10 cellular contexts compared by ENCODE assay signal in the genomic region with DNA sequence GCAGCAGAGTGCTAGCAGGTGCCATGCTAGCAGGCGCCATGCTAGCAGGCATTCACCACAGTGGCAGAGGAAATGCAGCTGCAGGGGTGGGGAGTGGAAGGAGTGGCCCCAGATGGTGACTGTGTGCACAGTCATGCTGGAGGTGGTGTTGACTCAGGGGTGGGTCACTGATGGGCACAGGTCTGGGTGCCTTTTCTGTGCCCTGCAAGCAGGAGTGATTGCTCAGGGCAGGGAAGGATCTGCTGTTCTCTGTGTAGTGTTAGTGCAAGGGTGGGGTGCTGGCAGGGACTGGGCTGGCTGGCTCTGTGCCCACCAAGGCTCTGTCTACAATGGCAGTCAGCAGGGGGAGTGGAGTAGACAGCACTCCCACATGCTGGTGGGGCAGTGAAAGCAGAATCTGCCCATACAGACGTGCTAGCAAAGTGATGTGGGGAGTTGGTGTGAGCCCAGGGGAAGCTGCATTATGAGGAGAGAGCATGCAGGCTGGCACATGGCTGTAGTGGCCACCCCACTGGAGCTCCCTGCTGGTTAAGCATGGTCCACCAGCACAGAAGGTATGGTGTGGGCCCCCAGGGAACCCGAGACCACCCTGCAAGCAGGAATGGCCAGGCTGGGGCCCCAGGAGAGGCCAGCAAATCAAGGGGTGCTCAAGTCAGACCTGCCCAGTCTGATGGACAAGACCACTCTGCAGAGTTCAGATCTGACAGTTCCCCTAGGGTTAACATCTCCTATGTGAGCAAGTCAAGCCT. TPM values are rescaled to one million over a fixed set of nuclear protein-coding genes. Genes with fewer than 3 reads are reported as not detected.
A peak's percentile ranks its signal among the peaks of the same experiment; 100 is the strongest.
DNase-seq lines count a peak whose midpoint lies in the region; ATAC-seq, FAIRE-seq and TF ChIP-seq lines count a peak whose summit lies in the region.
"Had no signal": no experiment of that assay in that cellular context is flagged by ENCODE, and none has a peak within 500 bp of the region (broad histone marks: within the 10 kb centered on the region; RNA-seq: fewer than 3 reads in every experiment).

No MANE protein-coding gene starts in this region.

- intact Hi-C loops in colonic mucosa (cut with DNase I): loop anchor here (5.0 kb wide), 1 partner anchor 267 kb away; no protein-coding TSS in a partner anchor

- no peak overlapping the region for H3K9ac ChIP-seq in colonic mucosa (ENCODE audit: low read depth in 2 of 2, low read length in 2 of 2)

- no peak for DNase-seq in activated T-cell treated with anti-CD3 and anti-CD28 coated beads, Interleukin-2, amount 50 U/mL, for 4 hours
- no peak for DNase-seq in activated T-cell treated with anti-CD3 and anti-CD28 coated beads, Interleukin-2, amount 50 U/mL, for 24 hours
- DNase-seq in NCI-H2029 treated with DMSO at 0.1 percent for 48 hours (lab: John Stamatoyannopoulos, UW): peak; percentile 81
- peak; percentile 56 for DNase-seq in colonic mucosa
- peak; percentile 28 for DNase-seq in small intestine
- no peak for DNase-seq in WERI-Rb-1
- DNase-seq in pons (ENCODE audit: low spot score): no peak
- DNase-seq: adrenal gland had no signal

- no peaks in the 10 kb centered on the region for H3K27me3 ChIP-seq in colonic mucosa
- no peaks in the 10 kb centered on the region for H3K27me3 ChIP-seq in small intestine (ENCODE audit: control insufficient read depth in 2 of 2, insufficient read depth in 2 of 2, low read length in 2 of 2)
- no peaks in the 10 kb centered on the region for H3K27me3 ChIP-seq in WERI-Rb-1 (ENCODE audit: insufficient read depth, low read depth, severe bottlenecking)
- H3K27me3 ChIP-seq: adrenal gland had no signal

- TF ChIP-seq CTCF in colonic mucosa (IDR thresholded peaks at IDR 0.05) (no peak), WERI-Rb-1 (IDR thresholded peaks at IDR 0.05; ENCODE audit: low read depth, low read length) (no peak)

- no peak overlapping the region for H3K27ac Mint-ChIP-seq in activated T-cell treated with anti-CD3 and anti-CD28 coated beads, Interleukin-2, amount 50 U/mL, for 24 hours
- H3K27ac Mint-ChIP-seq: B cell had no signal

- WGBS in small intestine, 3 donors: 87 to 92% (median 92%) methylated on average over 3 of the region's 3 CpGs

- H3K27ac ChIP-seq in colonic mucosa (no peak overlapping the region), small intestine (ENCODE audit: low read depth in 1 of 2, low read length in 1 of 2) (no peak overlapping the region), WERI-Rb-1 (no peak overlapping the region)
- H3K27ac ChIP-seq: adrenal gland had no signal

- no peak for FAIRE-seq in small intestine (lab: Jason Lieb, UNC)

- H3K9me3 ChIP-seq in colonic mucosa (no peaks in the 10 kb centered on the region), small intestine (ENCODE audit: control insufficient read depth, low read depth) (no peaks in the 10 kb centered on the region), WERI-Rb-1 (ENCODE audit: severe bottlenecking) (no peaks in the 10 kb centered on the region)
- H3K9me3 ChIP-seq: adrenal gland had no signal

- H3K9me3 Mint-ChIP-seq in activated T-cell treated with anti-CD3 and anti-CD28 coated beads, Interleukin-2, amount 50 U/mL, for 4 hours: peaks cover 24% of the 10 kb centered on the region
- H3K9me3 Mint-ChIP-seq in activated T-cell treated with anti-CD3 and anti-CD28 coated beads, Interleukin-2, amount 50 U/mL, for 24 hours: peaks cover 15% of the 10 kb centered on the region

- H3K27me3 Mint-ChIP-seq in activated T-cell treated with anti-CD3 and anti-CD28 coated beads, Interleukin-2, amount 50 U/mL, for 4 hours (ENCODE audit: low read depth): no peaks in the 10 kb centered on the region
- H3K27me3 Mint-ChIP-seq in activated T-cell treated with anti-CD3 and anti-CD28 coated beads, Interleukin-2, amount 50 U/mL, for 24 hours: no peaks in the 10 kb centered on the region
- H3K27me3 Mint-ChIP-seq: B cell had no signal

- ATAC-seq in activated T-cell treated with anti-CD3 and anti-CD28 coated beads, Interleukin-2, amount 50 U/mL, for 4 hours: peak; percentile 42 to 55
- ATAC-seq in HG03108 (IDR thresholded peaks at IDR 0.05; ENCODE audit: unreplicated experiment): no peak

- no peaks in the 10 kb centered on the region for H3K4me1 ChIP-seq in colonic mucosa
- no peaks in the 10 kb centered on the region for H3K4me1 ChIP-seq in small intestine (ENCODE audit: control insufficient read depth in 2 of 2, insufficient read depth in 1 of 2, low read depth in 1 of 2, low read length in 1 of 2)

- H3K4me1 Mint-ChIP-seq in activated T-cell treated with anti-CD3 and anti-CD28 coated beads, Interleukin-2, amount 50 U/mL, for 4 hours (ENCODE audit: low read depth): peaks cover 24% of the 10 kb centered on the region
- H3K4me1 Mint-ChIP-seq in activated T-cell treated with anti-CD3 and anti-CD28 coated beads, Interleukin-2, amount 50 U/mL, for 24 hours (ENCODE audit: low read depth): peaks cover 41% of the 10 kb centered on the region

- no peak overlapping the region for H3K4me3 Mint-ChIP-seq in activated T-cell treated with anti-CD3 and anti-CD28 coated beads, Interleukin-2, amount 50 U/mL, for 4 hours
- H3K4me3 Mint-ChIP-seq in activated T-cell treated with anti-CD3 and anti-CD28 coated beads, Interleukin-2, amount 50 U/mL, for 24 hours: no peak overlapping the region
- H3K4me3 Mint-ChIP-seq: B cell had no signal

- no peak overlapping the region for H3K4me3 ChIP-seq in colonic mucosa
- no peak overlapping the region for H3K4me3 ChIP-seq in small intestine (ENCODE audit: low read depth in 1 of 2, low read length in 2 of 2)
- no peak overlapping the region for H3K4me3 ChIP-seq in WERI-Rb-1 (ENCODE audit: low read depth, low read length)
- H3K4me3 ChIP-seq: adrenal gland had no signal

- peaks cover 41% of the 10 kb centered on the region for H3K36me3 Mint-ChIP-seq in activated T-cell treated with anti-CD3 and anti-CD28 coated beads, Interleukin-2, amount 50 U/mL, for 4 hours (ENCODE audit: insufficient read depth)
- H3K36me3 Mint-ChIP-seq in activated T-cell treated with anti-CD3 and anti-CD28 coated beads, Interleukin-2, amount 50 U/mL, for 24 hours (ENCODE audit: low read depth): peaks cover 66% of the 10 kb centered on the region

- H3K36me3 ChIP-seq in colonic mucosa (no peaks in the 10 kb centered on the region), small intestine (ENCODE audit: control insufficient read depth in 2 of 2, insufficient read depth in 2 of 2, low read length in 2 of 2) (peaks cover 2% of the 10 kb centered on the region in 2 donors), WERI-Rb-1 (no peaks in the 10 kb centered on the region)
- H3K36me3 ChIP-seq: adrenal gland had no signal

RNA-seq across cellular contexts. Expression of a gene that starts 11.4 kb away (rescaled TPM):
- 10 to 100 TPM; 17.3 to 19.2 (median 18.5) TPM for total RNA-seq in activated T-cell treated with anti-CD3 and anti-CD28 coated beads, Interleukin-2, amount 50 U/mL, for 4 hours
- total RNA-seq in colonic mucosa: 1 to 10 TPM; 7.0 to 8.3 TPM
- 10 to 100 TPM in 1 of 3 donors, 1 to 10 TPM in 2; 1.6 to 11.8 (median 2.4) TPM for polyA plus RNA-seq in small intestine

RNA-seq across cellular contexts. Expression of a gene that starts 14.5 kb away (rescaled TPM):
- 10 to 100 TPM; 42.8 to 53.4 (median 46.3) TPM for total RNA-seq in activated T-cell treated with anti-CD3 and anti-CD28 coated beads, Interleukin-2, amount 50 U/mL, for 4 hours
- 10 to 100 TPM; 82.9 to 94.3 TPM for total RNA-seq in colonic mucosa
- polyA plus RNA-seq in small intestine: 10 to 100 TPM; 25.1 to 37.9 (median 27.7) TPM

Comparison
In these comparisons a context has a peak if more than half of its experiments do, and no peak if none do; other contexts are left out.
1. DNase-seq: peak in NCI-H2029 treated with DMSO at 0.1 percent for 48 hours (single experiment), colonic mucosa (single experiment) and small intestine (single experiment); none in activated T-cell treated with anti-CD3 and anti-CD28 coated beads, Interleukin-2, amount 50 U/mL, for 4 hours (single experiment), activated T-cell treated with anti-CD3 and anti-CD28 coated beads, Interleukin-2, amount 50 U/mL, for 24 hours (single experiment), WERI-Rb-1 (single experiment) and pons (single experiment).